ENCODE assay signal across 6 cellular contexts in genomic region chr17:48541036-48541573, GRCh38. TPM values are rescaled to one million over a fixed set of nuclear protein-coding genes. Genes with fewer than 3 reads are reported as not detected.
A peak's percentile ranks its signal among the peaks of the same experiment; 100 is the strongest.
DNase-seq lines count a peak whose midpoint lies in the region; ATAC-seq, FAIRE-seq and TF ChIP-seq lines count a peak whose summit lies in the region.

No MANE protein-coding gene starts in this region.

- ATAC-seq in GM12878 = no peak
- ATAC-seq in naive B cell (ENCODE audit: low read depth in 2 of 2) = no peak
- ATAC-seq in left lobe of liver = no peak

- H3K27ac ChIP-seq in GM12878 (ENCODE audit: control insufficient read depth, insufficient read depth) = peak overlapping the region; percentile 49

- DNase-seq in GM12892 (ENCODE audit: insufficient read length) = no peak
- DNase-seq in GM12878 (ENCODE audit: low read depth, low spot score) = no peak
- no peak for DNase-seq in naive B cell
- no peak for DNase-seq in left lobe of liver (ENCODE audit: low spot score)
- no peak for DNase-seq in NAMALWA (ENCODE audit: low spot score)
- no peak for DNase-seq in HK-2 (ENCODE audit: unreplicated experiment)

- in situ Hi-C loops in GM12878 (cut with MboI) = no loop called here

- H3K4me1 Mint-ChIP-seq in naive B cell = peaks cover 29 to 40% (median 38%) of the 10 kb centered on the region in 3 donors

- TF ChIP-seq RAD21 in GM12878 (IDR thresholded peaks at IDR 0.05; ENCODE audit: insufficient read depth, low read depth, low read length) = no peak

- no peaks in the 10 kb centered on the region for H3K9me3 ChIP-seq in GM12878 (replicated peaks; ENCODE audit: control insufficient read depth, insufficient read depth, low read length)

- WGBS in GM12878 (ENCODE audit: insufficient coverage, insufficient replicate concordance, low lambda C conversion rate, missing lambda C conversion rate) = 62% methylated on average over 12 of the region's 12 CpGs

- intact Hi-C loops in GM12878 (cut with micrococcal nuclease; ENCODE audit: unreplicated experiment) = loop anchor here (5.0 kb wide), 1 partner anchor 49 kb away; no protein-coding TSS in a partner anchor

- CTCF ChIA-PET in GM12878 (lab: Yijun Ruan, JAX) = interaction anchor here (1.1 to 2.8 kb wide), 9 partner anchors 19 to 279 kb away, joined by 3 to 12 read pairs (median 4); no protein-coding TSS in a partner anchor

- no peaks in the 10 kb centered on the region for H3K9me3 Mint-ChIP-seq in naive B cell

- H3K36me3 ChIP-seq in GM12878 (ENCODE audit: control insufficient read depth in 2 of 2, insufficient read depth in 2 of 2, low read length in 1 of 2) = no peaks in the 10 kb centered on the region

- peaks cover 0 to 4% of the 10 kb centered on the region in 2 experiments; a peak in 1 of 4 replicates for H3K27me3 ChIP-seq in GM12878 (replicated peaks in 1 of 2; ENCODE audit: control insufficient read depth in 2 of 2, insufficient read depth in 2 of 2, low read length in 1 of 2)

- TF ChIP-seq CTCF in GM12878 (IDR thresholded peaks at IDR 0.05 in 2 of 3, conservative IDR thresholded peaks at IDR 0.05 in 1 of 3; ENCODE audit: control insufficient read depth in 2 of 3, extremely low read depth in 1 of 3, insufficient read depth in 1 of 3, low read depth in 3 of 3, low read length in 3 of 3) = no peak

- H2AFZ ChIP-seq in GM12878 (ENCODE audit: control insufficient read depth, low read depth, low read length) = peak overlapping the region; percentile 66

- peak overlapping the region; percentile 31 for H3K4me2 ChIP-seq in GM12878 (ENCODE audit: control insufficient read depth, insufficient read depth)

- peak overlapping the region; percentile 85 to 99 (median 96) for H3K4me3 Mint-ChIP-seq in naive B cell

- TF ChIP-seq EP300 in GM12878 (IDR thresholded peaks at IDR 0.05; ENCODE audit: borderline replicate concordance in 1 of 2, control insufficient read depth in 1 of 2, low read depth in 2 of 2, low read length in 2 of 2) = no peak

- H3K9ac ChIP-seq in GM12878 (ENCODE audit: control insufficient read depth, insufficient read depth, low read length) = peak overlapping the region; percentile 77

- H4K20me1 ChIP-seq in GM12878 (ENCODE audit: control insufficient read depth, insufficient read depth) = no peaks in the 10 kb centered on the region

- SMC1A ChIA-PET in GM12878 (lab: Charles Lee; ENCODE audit: uncharacterized antibody, unreplicated experiment) = interaction anchor here (0.7 to 2.8 kb wide), 10 partner anchors 8 to 189 kb away, joined by 3 to 13 read pairs (median 4); partner anchors contain the start of gene HOXB5

- POLR2A ChIA-PET in GM12878 (lab: Charles Lee) = interaction anchor here (0.7 to 2.0 kb wide), 5 partner anchors 35 to 179 kb away, joined by 3 to 4 read pairs (median 3); no protein-coding TSS in a partner anchor

- TF ChIP-seq POLR2A in GM12892 (IDR thresholded peaks at IDR 0.05; ENCODE audit: low read depth, low read length) (no peak), GM12878 (IDR thresholded peaks at IDR 0.05; ENCODE audit: low read depth, low read length) (no peak)

- RAD21 ChIA-PET in GM12878 (lab: Charles Lee; ENCODE audit: unreplicated experiment) = interaction anchor here (0.7 to 3.3 kb wide), 7 partner anchors 30 to 194 kb away, joined by 3 to 18 read pairs (median 4); no protein-coding TSS in a partner anchor

- peak overlapping the region in 5 of 6 donors; percentile 89 to 99 (median 92) for H3K27ac Mint-ChIP-seq in naive B cell

- FAIRE-seq in GM12892 (lab: Jason Lieb, UNC) = peak; percentile 27
- FAIRE-seq in GM12878 (lab: Jason Lieb, UNC) = peak; percentile 23

- no TSS peak for BruUV-seq in GM12878 (replicated peaks; lab: Mats Ljungman, UMichigan)

- peaks cover 4 to 17% of the 10 kb centered on the region in 2 donors for H3K36me3 Mint-ChIP-seq in naive B cell

- H3K4me1 ChIP-seq in GM12878 (ENCODE audit: control insufficient read depth, insufficient read depth, low read length) = 0 out of 2 replicates have a peak, but pooled peaks cover 3% of the 10 kb centered on the region

- peaks cover 55 to 81% (median 72%) of the 10 kb centered on the region in 3 donors for H3K27me3 Mint-ChIP-seq in naive B cell

- peaks cover 12% of the 10 kb centered on the region for H3K79me2 ChIP-seq in GM12878 (ENCODE audit: control insufficient read depth, insufficient read depth, low read length)

- H3K4me3 ChIP-seq in GM12878 = peak overlapping the region; percentile 81; the same call in 1 of the 2 replicates

RNA-seq across cellular contexts. Expression of gene HOXB2, which starts 3.8 kb away (rescaled TPM):
- 2.8 TPM for polyA plus RNA-seq in GM12892 (2012; ENCODE audit: missing spikeins)
- 3.3 and 6.2 TPM in 2 replicates for total RNA-seq in GM12878 (2013; cell fraction: nucleolus; rRNA removed)
- 1.4 and 2.0 TPM in 2 replicates for total RNA-seq in GM12878 (2014; rRNA removed)
- 1.7 and 1.8 TPM in 2 replicates for total RNA-seq in GM12878 (2014; rRNA removed; fragmentation: Illumina TruSeq; extraction: Trizol)
- 6.3 and 6.7 TPM in 2 replicates for total RNA-seq in GM12878 (2021)
- polyA plus RNA-seq in GM12878 (2011; ENCODE audit: low read depth) = 0.94 TPM
- 0.42 and 0.48 TPM in 2 replicates for polyA plus RNA-seq in GM12878 (2011; rRNA removed)
- 0.45 and 0.57 TPM in 2 replicates for polyA plus RNA-seq in GM12878 (2011; cell fraction: cytosol; rRNA removed)
- polyA plus RNA-seq in GM12878 (2011; cell fraction: nucleus; rRNA removed) = 0.91 and 0.97 TPM in 2 replicates
- polyA plus RNA-seq in GM12878 (2012) = 2.4 and 3.0 TPM in 2 replicates
- 2.6 and 3.6 TPM in 2 replicates for polyA plus RNA-seq in GM12878 (2014; fragmentation: Illumina TruSeq; extraction: Trizol)
- under 1 TPM; 0.16 to 0.88 TPM for polyA plus RNA-seq in GM12878 (2014; fragmentation: Nextera tagmentation; extraction: Ambion mirVana)
- 8.8 and 9.2 TPM in 2 replicates for polyA plus RNA-seq in GM12878 (2014; rRNA removed)
- polyA plus RNA-seq in GM12878 (2016; fragmentation: Nextera tagmentation; extraction: Ambion mirVana) = 1 to 10 TPM; 3.1 to 4.1 TPM
- 0.29 and 0.52 TPM in 2 replicates for polyA minus RNA-seq in GM12878 (2011; rRNA and poly(A)+ RNA removed)
- not detected in 2 replicates for polyA minus RNA-seq in GM12878 (2011; cell fraction: cytosol; rRNA and poly(A)+ RNA removed)
- polyA minus RNA-seq in GM12878 (2011; cell fraction: nucleus; rRNA and poly(A)+ RNA removed) = 0.85 and 1.1 TPM in 2 replicates
- polyA plus RNA-seq in naive B cell (ENCODE audit: low read depth in 6 of 6) = 1 to 10 TPM; 2.3 to 9.3 (median 5.5) TPM
- total RNA-seq in left lobe of liver = 2.3 TPM

RNA-seq across cellular contexts. Expression of gene HOXB1, which starts 10.3 kb away (rescaled TPM):
- not detected for polyA plus RNA-seq in GM12892 (2012; ENCODE audit: missing spikeins)
- total RNA-seq in GM12878 (2013; cell fraction: nucleolus; rRNA removed) = not detected in 2 replicates
- total RNA-seq in GM12878 (2014; rRNA removed) (not detected in 2 replicates), GM12878 (2014; rRNA removed; fragmentation: Illumina TruSeq; extraction: Trizol) (not detected in 2 replicates), GM12878 (2021) (not detected in 2 replicates), left lobe of liver (not detected)
- polyA plus RNA-seq in GM12878 (2011; ENCODE audit: low read depth) = not detected
- polyA plus RNA-seq in GM12878 (2011; rRNA removed) (not detected in 2 replicates), GM12878 (2014; fragmentation: Illumina TruSeq; extraction: Trizol) (not detected in 2 replicates), GM12878 (2014; fragmentation: Nextera tagmentation; extraction: Ambion mirVana) (not detected), GM12878 (2014; rRNA removed) (not detected in 2 replicates), GM12878 (2016; fragmentation: Nextera tagmentation; extraction: Ambion mirVana) (not detected), naive B cell (ENCODE audit: low read depth in 6 of 6) (not detected)
- polyA plus RNA-seq in GM12878 (2011; cell fraction: cytosol; rRNA removed) = not detected in 2 replicates
- polyA plus RNA-seq in GM12878 (2011; cell fraction: nucleus; rRNA removed) = not detected in 2 replicates
- not detected in 2 replicates for polyA plus RNA-seq in GM12878 (2012)
- polyA minus RNA-seq in GM12878 (2011; rRNA and poly(A)+ RNA removed) = not detected in 2 replicates
- polyA minus RNA-seq in GM12878 (2011; cell fraction: cytosol; rRNA and poly(A)+ RNA removed) = not detected in 2 replicates
- polyA minus RNA-seq in GM12878 (2011; cell fraction: nucleus; rRNA and poly(A)+ RNA removed) = not detected in 2 replicates

RNA-seq across cellular contexts. Expression of gene HOXB4, which starts 37.0 kb away (rescaled TPM):
- 2.7 TPM for polyA plus RNA-seq in GM12892 (2012; ENCODE audit: missing spikeins)
- total RNA-seq in GM12878 (2013; cell fraction: nucleolus; rRNA removed) = 10.2 and 10.5 TPM in 2 replicates
- total RNA-seq in GM12878 (2014; rRNA removed) (3.3 and 3.7 TPM in 2 replicates), GM12878 (2014; rRNA removed; fragmentation: Illumina TruSeq; extraction: Trizol) (2.3 and 2.5 TPM in 2 replicates), GM12878 (2021) (5.8 and 6.2 TPM in 2 replicates), left lobe of liver (1.1 TPM)
- 0.64 TPM for polyA plus RNA-seq in GM12878 (2011; ENCODE audit: low read depth)
- polyA plus RNA-seq in GM12878 (2011; rRNA removed) (2.4 and 3.4 TPM in 2 replicates), GM12878 (2014; fragmentation: Illumina TruSeq; extraction: Trizol) (2.3 and 4.6 TPM in 2 replicates), GM12878 (2014; fragmentation: Nextera tagmentation; extraction: Ambion mirVana) (under 1 TPM; 0.35 to 0.60 TPM), GM12878 (2014; rRNA removed) (3.6 and 4.3 TPM in 2 replicates), GM12878 (2016; fragmentation: Nextera tagmentation; extraction: Ambion mirVana) (1 to 10 TPM; 1.0 to 1.2 TPM), naive B cell (ENCODE audit: low read depth in 6 of 6) (under 1 TPM in 2 of 6 donors, not detected in 4; 0.07 to 0.25 TPM)
- polyA plus RNA-seq in GM12878 (2011; cell fraction: cytosol; rRNA removed) = 3.4 and 3.5 TPM in 2 replicates
- 10.1 and 10.8 TPM in 2 replicates for polyA plus RNA-seq in GM12878 (2011; cell fraction: nucleus; rRNA removed)
- 1.4 and 2.0 TPM in 2 replicates for polyA plus RNA-seq in GM12878 (2012)
- polyA minus RNA-seq in GM12878 (2011; rRNA and poly(A)+ RNA removed) = 1.4 and 3.2 TPM in 2 replicates
- polyA minus RNA-seq in GM12878 (2011; cell fraction: cytosol; rRNA and poly(A)+ RNA removed) = 0.94 and 1.5 TPM in 2 replicates
- 4.0 and 6.4 TPM in 2 replicates for polyA minus RNA-seq in GM12878 (2011; cell fraction: nucleus; rRNA and poly(A)+ RNA removed)

RNA-seq across cellular contexts. Expression of gene HOXB3, which starts 48.9 kb away (rescaled TPM):
- polyA plus RNA-seq in GM12892 (2012; ENCODE audit: missing spikeins) = 4.5 TPM
- total RNA-seq in GM12878 (2013; cell fraction: nucleolus; rRNA removed) = 23.2 and 26.2 TPM in 2 replicates
- total RNA-seq in GM12878 (2014; rRNA removed) = 2.8 and 4.5 TPM in 2 replicates
- 3.0 and 3.5 TPM in 2 replicates for total RNA-seq in GM12878 (2014; rRNA removed; fragmentation: Illumina TruSeq; extraction: Trizol)
- 5.6 and 6.7 TPM in 2 replicates for total RNA-seq in GM12878 (2021)
- 2.1 TPM for polyA plus RNA-seq in GM12878 (2011; ENCODE audit: low read depth)
- polyA plus RNA-seq in GM12878 (2011; rRNA removed) = 6.4 and 9.1 TPM in 2 replicates
- 4.0 and 4.7 TPM in 2 replicates for polyA plus RNA-seq in GM12878 (2011; cell fraction: cytosol; rRNA removed)
- 35.2 and 38.0 TPM in 2 replicates for polyA plus RNA-seq in GM12878 (2011; cell fraction: nucleus; rRNA removed)
- polyA plus RNA-seq in GM12878 (2012) = 3.2 and 3.9 TPM in 2 replicates
- 4.5 and 4.6 TPM in 2 replicates for polyA plus RNA-seq in GM12878 (2014; fragmentation: Illumina TruSeq; extraction: Trizol)
- under 1 TPM; 0.64 to 0.91 TPM for polyA plus RNA-seq in GM12878 (2014; fragmentation: Nextera tagmentation; extraction: Ambion mirVana)
- polyA plus RNA-seq in GM12878 (2014; rRNA removed) = 7.7 and 8.3 TPM in 2 replicates
- under 1 TPM; 0.19 to 0.76 TPM for polyA plus RNA-seq in GM12878 (2016; fragmentation: Nextera tagmentation; extraction: Ambion mirVana)
- 1.2 and 2.0 TPM in 2 replicates for polyA minus RNA-seq in GM12878 (2011; rRNA and poly(A)+ RNA removed)
- 1.5 and 1.6 TPM in 2 replicates for polyA minus RNA-seq in GM12878 (2011; cell fraction: cytosol; rRNA and poly(A)+ RNA removed)
- 7.1 and 7.3 TPM in 2 replicates for polyA minus RNA-seq in GM12878 (2011; cell fraction: nucleus; rRNA and poly(A)+ RNA removed)
- under 1 TPM in 1 of 6 donors, not detected in 5; 0.05 TPM for polyA plus RNA-seq in naive B cell (ENCODE audit: low read depth in 6 of 6)
- 1.9 TPM for total RNA-seq in left lobe of liver

RNA-seq across cellular contexts. Expression of gene HOXB5, which starts 52.5 kb away (rescaled TPM):
- polyA plus RNA-seq in GM12892 (2012; ENCODE audit: missing spikeins) = not detected
- total RNA-seq in GM12878 (2013; cell fraction: nucleolus; rRNA removed) = not detected in 2 replicates
- not detected in 2 replicates for total RNA-seq in GM12878 (2014; rRNA removed)
- not detected in 2 replicates for total RNA-seq in GM12878 (2014; rRNA removed; fragmentation: Illumina TruSeq; extraction: Trizol)
- not detected in 2 replicates for total RNA-seq in GM12878 (2021)
- polyA plus RNA-seq in GM12878 (2011; ENCODE audit: low read depth) = not detected
- not detected in 2 replicates for polyA plus RNA-seq in GM12878 (2011; rRNA removed)
- not detected in 2 replicates for polyA plus RNA-seq in GM12878 (2011; cell fraction: cytosol; rRNA removed)
- polyA plus RNA-seq in GM12878 (2011; cell fraction: nucleus; rRNA removed) = not detected in 2 replicates
- not detected in 2 replicates for polyA plus RNA-seq in GM12878 (2012)
- polyA plus RNA-seq in GM12878 (2014; fragmentation: Illumina TruSeq; extraction: Trizol) = not detected in 2 replicates
- polyA plus RNA-seq in GM12878 (2014; fragmentation: Nextera tagmentation; extraction: Ambion mirVana) = not detected
- polyA plus RNA-seq in GM12878 (2014; rRNA removed) = not detected in 2 replicates
- not detected for polyA plus RNA-seq in GM12878 (2016; fragmentation: Nextera tagmentation; extraction: Ambion mirVana)
- polyA minus RNA-seq in GM12878 (2011; rRNA and poly(A)+ RNA removed) = not detected in 2 replicates
- not detected in 2 replicates for polyA minus RNA-seq in GM12878 (2011; cell fraction: cytosol; rRNA and poly(A)+ RNA removed)
- polyA minus RNA-seq in GM12878 (2011; cell fraction: nucleus; rRNA and poly(A)+ RNA removed) = not detected in 2 replicates
- polyA plus RNA-seq in naive B cell (ENCODE audit: low read depth in 6 of 6) = not detected
- 0.55 TPM for total RNA-seq in left lobe of liver
